In the genomic region with DNA sequence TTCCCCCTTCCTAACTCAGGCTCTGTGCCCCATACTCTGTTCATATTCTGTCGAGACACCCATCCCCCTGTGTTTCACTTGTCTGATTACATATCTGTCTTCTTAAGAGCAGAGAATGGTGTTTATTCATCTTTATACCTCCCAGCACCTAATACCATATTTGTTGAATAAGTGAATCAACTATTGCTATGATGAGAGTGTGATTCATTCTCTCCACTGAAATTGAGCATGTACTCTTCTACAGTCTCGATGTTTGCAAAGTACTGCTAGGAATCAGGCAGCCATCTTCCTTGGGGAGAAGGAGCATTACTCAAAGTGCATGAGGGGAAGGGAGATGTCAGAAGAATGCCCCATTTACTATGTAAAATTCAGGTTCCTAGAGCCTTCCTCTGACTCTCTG, we compare ENCODE assay signal across 1 cellular context.
TF ChIP-seq lines count a peak whose summit lies in the region.

No MANE protein-coding gene starts in this region.

TF ChIP-seq in H1, 55 proteins besides CTCF, POLR2A, EP300 and RAD21:
- TF ChIP-seq TAF7 (optimal IDR thresholded peaks at IDR 0.05; ENCODE audit: borderline replicate concordance, low read depth, low read length) (no peak), TEAD4 (IDR thresholded peaks at IDR 0.05; ENCODE audit: low read depth, low read length) (no peak), NRF1 (IDR thresholded peaks at IDR 0.05; ENCODE audit: low read depth, low read length) (no peak), RNF2 (IDR thresholded peaks at IDR 0.05; ENCODE audit: borderline replicate concordance, low read depth, low read length, missing control alignments, poor library complexity, severe bottlenecking) (no peak), POU5F1 (IDR thresholded peaks at IDR 0.05; ENCODE audit: low read depth, low read length) (no peak), EGR1 (IDR thresholded peaks at IDR 0.05; ENCODE audit: borderline replicate concordance, low read depth, low read length) (no peak), RBBP5 (IDR thresholded peaks at IDR 0.05; ENCODE audit: borderline replicate concordance, low read depth, low read length) (no peak), CBX8 (IDR thresholded peaks at IDR 0.05; ENCODE audit: borderline replicate concordance, low read depth, low read length) (no peak), HDAC2 (IDR thresholded peaks at IDR 0.05; ENCODE audit: borderline replicate concordance in 1 of 2, low read depth in 2 of 2, low read length in 2 of 2) (no peak), PHF8 (conservative IDR thresholded peaks at IDR 0.05; ENCODE audit: low read depth, low read length) (no peak), MAFK (IDR thresholded peaks at IDR 0.05; ENCODE audit: low read depth, low read length) (no peak)
- TF ChIP-seq, protein P1, sequence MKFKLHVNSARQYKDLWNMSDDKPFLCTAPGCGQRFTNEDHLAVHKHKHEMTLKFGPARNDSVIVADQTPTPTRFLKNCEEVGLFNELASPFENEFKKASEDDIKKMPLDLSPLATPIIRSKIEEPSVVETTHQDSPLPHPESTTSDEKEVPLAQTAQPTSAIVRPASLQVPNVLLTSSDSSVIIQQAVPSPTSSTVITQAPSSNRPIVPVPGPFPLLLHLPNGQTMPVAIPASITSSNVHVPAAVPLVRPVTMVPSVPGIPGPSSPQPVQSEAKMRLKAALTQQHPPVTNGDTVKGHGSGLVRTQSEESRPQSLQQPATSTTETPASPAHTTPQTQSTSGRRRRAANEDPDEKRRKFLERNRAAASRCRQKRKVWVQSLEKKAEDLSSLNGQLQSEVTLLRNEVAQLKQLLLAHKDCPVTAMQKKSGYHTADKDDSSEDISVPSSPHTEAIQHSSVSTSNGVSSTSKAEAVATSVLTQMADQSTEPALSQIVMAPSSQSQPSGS (IDR thresholded peaks at IDR 0.05; ENCODE audit: low read length): no peak
